ENCODE assay signal across 21 cellular contexts in genomic region chr18:56468379-56468778, GRCh38.
DNase-seq lines count a peak whose midpoint lies in the region; ATAC-seq, FAIRE-seq and TF ChIP-seq lines count a peak whose summit lies in the region.
"Had no signal": no experiment of that assay in that cellular context is flagged by ENCODE, and none has a peak within 500 bp of the region (broad histone marks: within the 10 kb centered on the region; RNA-seq: fewer than 3 reads in every experiment).

No MANE protein-coding gene starts in this region.

- ATAC-seq in naive B cell (ENCODE audit: low read depth in 2 of 2) (peak; percentile 60 to 68), HG02759 (IDR thresholded peaks at IDR 0.05; ENCODE audit: unreplicated experiment) (no peak)
- ATAC-seq: activated T-cell treated with anti-CD3 and anti-CD28 coated beads, Interleukin-2, amount 50 U/mL, for 72 hours had no signal

- DNase-seq in D721Med (ENCODE audit: insufficient read length, low spot score) = no peak
- peak; percentile 11 for DNase-seq in NAMALWA (ENCODE audit: low spot score)
- DNase-seq in fibroblast of gingiva (ENCODE audit: low read depth) = peak; percentile 13
- DNase-seq in naive B cell = peak; percentile 1
- DNase-seq in NCI-H2081 treated with DMSO at 0.1 percent for 48 hours (lab: John Stamatoyannopoulos, UW) = no peak
- DNase-seq in activated CD8-positive, alpha-beta memory T cell treated with anti-CD3 and anti-CD28 coated beads, Interleukin-2, amount 50 U/mL, for 48 hours = no peak
- no peak for DNase-seq in activated gamma-delta T cell treated with Interleukin-2 at 50 U/mL for 16 hours
- DNase-seq: activated CD4-positive, alpha-beta memory T cell treated with anti-CD3 and anti-CD28 coated beads, Interleukin-2, amount 10 ng/mL, durations not matched to agents 7 days and 5 days; activated T-cell treated with anti-CD3 and anti-CD28 coated beads, Interleukin-2, amount 50 U/mL, for 72 hours; endodermal cell; HFFc6; Karpas-422; NCI-H1417 treated with DMSO at 0.1 percent for 48 hours; NCI-H2171 treated with DMSO at 0.1 percent for 48 hours; NCI-H748 treated with DMSO at 0.1 percent for 48 hours; stimulated activated CD4-positive, alpha-beta T cell treated with anti-CD3 and anti-CD28 coated beads, Interleukin-2, amount 100 ng/mL, for 24 hours; T-helper 1 cell had no signal

- peak overlapping the region in 2 of 6 donors; percentile 1 to 32 for H3K27ac Mint-ChIP-seq in naive B cell
- H3K27ac Mint-ChIP-seq: activated CD4-positive, alpha-beta memory T cell treated with anti-CD3 and anti-CD28 coated beads, Interleukin-2, amount 10 ng/mL, durations not matched to agents 7 days and 5 days; activated naive CD8-positive, alpha-beta T cell; activated T-cell treated with anti-CD3 and anti-CD28 coated beads, Interleukin-2, amount 50 U/mL, for 72 hours; endodermal cell; HFFc6; stimulated activated naive CD8-positive, alpha-beta T cell treated with anti-CD3 and anti-CD28 coated beads, Interleukin-15, Interleukin-2, amounts not matched to agents 100 ng/mL and 50 ng/mL, for 24 hours; type B pancreatic cell had no signal

- peak; percentile 97 for FAIRE-seq in D721Med (lab: Jason Lieb, UNC)

- peaks cover 13 to 29% (median 26%) of the 10 kb centered on the region in 7 donors for H3K9me3 Mint-ChIP-seq in naive B cell

- peaks cover 8 to 10% (median 10%) of the 10 kb centered on the region in 3 donors for H3K4me1 Mint-ChIP-seq in naive B cell
- H3K4me1 Mint-ChIP-seq: activated CD4-positive, alpha-beta memory T cell treated with anti-CD3 and anti-CD28 coated beads, Interleukin-2, amount 10 ng/mL, durations not matched to agents 7 days and 5 days; endodermal cell had no signal

- TF ChIP-seq CTCF in D721Med (IDR thresholded peaks at IDR 0.05; ENCODE audit: insufficient read depth, missing control alignments) = no peak

- H3K36me3 Mint-ChIP-seq in naive B cell = peaks cover 17 to 21% of the 10 kb centered on the region in 2 donors
- H3K36me3 Mint-ChIP-seq: activated naive CD8-positive, alpha-beta T cell; type B pancreatic cell had no signal

- no peaks in the 10 kb centered on the region for H3K27me3 Mint-ChIP-seq in naive B cell
- H3K27me3 Mint-ChIP-seq: activated CD4-positive, alpha-beta memory T cell treated with anti-CD3 and anti-CD28 coated beads, Interleukin-2, amount 10 ng/mL, durations not matched to agents 7 days and 5 days; activated naive CD8-positive, alpha-beta T cell; stimulated activated naive CD8-positive, alpha-beta T cell treated with anti-CD3 and anti-CD28 coated beads, Interleukin-15, Interleukin-2, amounts not matched to agents 100 ng/mL and 50 ng/mL, for 24 hours; type B pancreatic cell had no signal

- H3K4me3 Mint-ChIP-seq in naive B cell = no peak overlapping the region
- H3K4me3 Mint-ChIP-seq: activated CD4-positive, alpha-beta memory T cell treated with anti-CD3 and anti-CD28 coated beads, Interleukin-2, amount 10 ng/mL, durations not matched to agents 7 days and 5 days; activated naive CD8-positive, alpha-beta T cell; activated T-cell treated with anti-CD3 and anti-CD28 coated beads, Interleukin-2, amount 50 U/mL, for 72 hours; endodermal cell; HFFc6; stimulated activated naive CD8-positive, alpha-beta T cell treated with anti-CD3 and anti-CD28 coated beads, Interleukin-15, Interleukin-2, amounts not matched to agents 100 ng/mL and 50 ng/mL, for 24 hours; type B pancreatic cell had no signal

Comparison
In these comparisons a context has a peak if more than half of its experiments do, and no peak if none do; other contexts are left out.
1. DNase-seq: peak in NAMALWA (single experiment), fibroblast of gingiva (single experiment) and naive B cell (single experiment); none in D721Med (single experiment), NCI-H2081 treated with DMSO at 0.1 percent for 48 hours (single experiment), activated CD8-positive, alpha-beta memory T cell treated with anti-CD3 and anti-CD28 coated beads, Interleukin-2, amount 50 U/mL, for 48 hours (single experiment) and activated gamma-delta T cell treated with Interleukin-2 at 50 U/mL for 16 hours (single experiment).